ENCODE assay signal across 16 cellular contexts in the genomic region with DNA sequence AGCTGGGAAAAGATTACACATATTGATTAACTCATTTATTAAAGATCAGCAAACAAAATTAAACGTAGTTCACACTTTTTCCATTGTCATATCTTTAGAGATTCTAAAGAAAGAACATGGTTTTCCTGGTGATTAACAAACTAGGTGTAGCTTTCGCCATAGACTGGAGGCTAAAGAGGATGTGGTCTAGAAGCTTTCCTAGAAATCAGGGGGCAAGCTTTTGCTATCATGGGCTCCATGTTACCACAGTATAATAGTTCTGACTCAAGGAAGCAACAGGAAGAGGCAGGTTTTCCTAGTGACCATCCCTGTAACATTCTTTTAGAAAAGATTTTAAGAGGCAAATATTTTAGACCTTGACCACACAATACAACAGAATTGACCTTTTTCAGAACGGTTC.
"Had no signal": no experiment of that assay in that cellular context is flagged by ENCODE, and none has a peak within 500 bp of the region (broad histone marks: within the 10 kb centered on the region; RNA-seq: fewer than 3 reads in every experiment).

No MANE protein-coding gene starts in this region.

- H3K4me1 ChIP-seq: gastroesophageal sphincter, heart right ventricle, prostate gland, transverse colon had no signal

- H3K27ac ChIP-seq: dorsolateral prefrontal cortex, gastroesophageal sphincter, heart right ventricle, prostate gland, skin epidermis, transverse colon had no signal

- DNase-seq: activated naive CD4-positive, alpha-beta T cell treated with Interleukin-2 at 50 U/mL for 16 hours; activated T-cell treated with anti-CD3 and anti-CD28 coated beads for 4 hours; dorsolateral prefrontal cortex; erythroblast; heart right ventricle; left colon; midbrain; right cardiac atrium; stimulated activated CD4-positive, alpha-beta T cell treated with anti-CD3 and anti-CD28 coated beads, Interleukin-4, amount 100 ng/mL, for 24 hours; stimulated activated naive CD8-positive, alpha-beta T cell treated with anti-CD3 and anti-CD28 coated beads, Interleukin-15, Interleukin-2, amounts not matched to agents 100 U/mL and 50 U/mL, for 24 hours; T-helper 17 cell; transverse colon had no signal

- H3K4me3 ChIP-seq: dorsolateral prefrontal cortex, gastroesophageal sphincter, heart right ventricle, lung, prostate gland, skin epidermis, transverse colon had no signal

- H3K9me3 ChIP-seq: gastroesophageal sphincter, heart right ventricle, prostate gland had no signal

- H3K27me3 ChIP-seq: gastroesophageal sphincter, transverse colon had no signal

- H3K36me3 ChIP-seq: gastroesophageal sphincter, heart right ventricle, prostate gland, transverse colon had no signal
